23 cellular contexts compared by ENCODE assay signal in the genomic region with DNA sequence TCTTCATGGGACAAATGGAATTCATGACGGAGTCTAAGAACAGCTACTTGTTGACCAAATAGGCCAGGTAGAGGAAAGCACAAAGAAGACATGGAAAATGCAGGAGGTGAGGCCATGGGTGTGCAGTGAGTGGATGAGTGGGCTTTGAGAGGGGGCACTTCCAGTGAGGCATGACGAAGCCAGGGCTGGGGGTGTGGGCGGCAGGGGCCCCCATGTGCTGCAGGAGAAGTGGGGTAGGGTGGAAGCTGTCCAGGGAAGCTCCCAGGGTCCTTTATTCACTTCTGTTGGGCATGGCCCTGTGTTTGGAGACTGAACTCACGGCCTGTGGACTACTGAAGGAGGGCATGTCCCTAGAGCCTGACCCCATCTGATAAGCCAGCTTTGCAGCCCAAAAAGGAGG.
"Had no signal": no experiment of that assay in that cellular context is flagged by ENCODE, and none has a peak within 500 bp of the region (broad histone marks: within the 10 kb centered on the region; RNA-seq: fewer than 3 reads in every experiment).

No MANE protein-coding gene starts in this region.

- H3K36me3 Mint-ChIP-seq: immature natural killer cell, mesothelial cell of epicardium had no signal

- H3K27me3 ChIP-seq: esophagus muscularis mucosa, foreskin keratinocyte, hepatocyte, left lung had no signal

- H3K79me2 ChIP-seq: hepatocyte had no signal

- H3K9me3 Mint-ChIP-seq: mesothelial cell of epicardium had no signal

- H3K36me3 ChIP-seq: esophagus muscularis mucosa, gastroesophageal sphincter, heart left ventricle, left lung, lower lobe of right lung had no signal

- H3K4me1 Mint-ChIP-seq: immature natural killer cell had no signal

- H3K27ac Mint-ChIP-seq: mesothelial cell of epicardium had no signal

- H3K4me1 ChIP-seq: esophagus muscularis mucosa, gastroesophageal sphincter, heart left ventricle, left lung, lower lobe of right lung had no signal

- H3K4me2 ChIP-seq: hepatocyte had no signal

- ATAC-seq: foreskin keratinocyte, gastroesophageal sphincter, heart left ventricle, left cardiac atrium, left ventricle myocardium superior, lower lobe of right lung, mucosa of descending colon had no signal

- FAIRE-seq: colon, endothelial cell of umbilical vein, frontal cortex, keratinocyte had no signal

- H3K9me3 ChIP-seq: esophagus muscularis mucosa, gastroesophageal sphincter, heart left ventricle, left lung, lower lobe of right lung, mucosa of descending colon had no signal

- DNase-seq: dermis blood vessel endothelial cell; dorsolateral prefrontal cortex; effector CD4-positive, alpha-beta T cell; effector memory CD4-positive, alpha-beta T cell; foreskin keratinocyte; heart left ventricle; hypothalamus; immature natural killer cell; left cardiac atrium; left lung; left ventricle myocardium superior; lower lobe of right lung; mesenchymal stem cell; mucosa of descending colon had no signal

- H3K4me3 Mint-ChIP-seq: immature natural killer cell, mesothelial cell of epicardium had no signal

- H3K27ac ChIP-seq: coronary artery, dorsolateral prefrontal cortex, esophagus muscularis mucosa, foreskin keratinocyte, gastroesophageal sphincter, heart left ventricle, hepatocyte, left lung, lower lobe of right lung had no signal

- H3K4me3 ChIP-seq: coronary artery, dorsolateral prefrontal cortex, esophagus muscularis mucosa, gastroesophageal sphincter, heart left ventricle, hepatocyte, left lung, lower lobe of right lung, mucosa of descending colon had no signal

- H2AFZ ChIP-seq: hepatocyte had no signal
